Comparison of ENCODE assay signal across 8 cellular contexts in the genomic region with DNA sequence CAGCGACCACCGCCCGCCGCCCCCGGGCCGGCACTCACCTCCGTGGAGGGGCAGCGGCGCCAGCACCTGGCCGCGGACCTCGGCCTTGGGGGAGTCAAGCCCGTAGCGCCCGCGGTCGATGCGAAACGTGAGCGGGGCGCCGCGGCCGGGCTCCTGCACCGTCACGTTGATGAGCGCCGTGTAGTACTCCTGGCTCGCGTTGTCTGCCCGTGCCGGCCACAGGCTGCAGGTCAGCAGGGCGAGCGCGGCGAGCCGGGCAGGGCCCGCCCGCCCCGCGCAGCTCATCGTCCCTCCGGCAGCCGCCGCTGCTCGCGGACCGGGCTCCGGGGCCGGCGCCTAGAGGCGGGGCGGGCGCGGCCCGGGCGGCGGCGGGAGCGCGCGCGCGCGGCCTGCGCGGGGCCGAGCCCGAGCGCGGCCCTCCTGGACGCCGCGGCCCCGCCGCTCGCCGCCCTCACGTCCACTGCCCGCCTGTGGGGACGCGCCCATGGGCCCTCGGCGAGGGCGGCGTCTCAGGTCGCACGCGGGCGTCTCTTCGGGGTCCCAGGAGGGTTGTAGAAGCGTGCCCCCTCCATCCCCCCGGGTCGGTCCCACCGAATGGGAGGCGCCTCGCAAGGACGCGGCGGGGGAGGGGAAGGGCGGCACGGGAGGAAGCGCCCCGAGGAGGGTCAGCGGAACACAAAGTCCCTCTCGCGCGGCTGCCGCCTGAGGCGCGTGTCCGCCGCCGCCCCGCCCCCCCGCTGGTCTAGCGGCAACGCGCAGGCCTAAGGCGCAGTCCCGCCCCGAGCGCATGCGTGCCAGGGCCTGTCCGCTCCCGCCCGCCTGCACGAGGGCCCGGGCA. TPM values are rescaled to one million over a fixed set of nuclear protein-coding genes. Genes with fewer than 3 reads are reported as not detected.
DNase-seq lines count a peak whose midpoint lies in the region; ATAC-seq, FAIRE-seq and TF ChIP-seq lines count a peak whose summit lies in the region.

A gene with protein sequence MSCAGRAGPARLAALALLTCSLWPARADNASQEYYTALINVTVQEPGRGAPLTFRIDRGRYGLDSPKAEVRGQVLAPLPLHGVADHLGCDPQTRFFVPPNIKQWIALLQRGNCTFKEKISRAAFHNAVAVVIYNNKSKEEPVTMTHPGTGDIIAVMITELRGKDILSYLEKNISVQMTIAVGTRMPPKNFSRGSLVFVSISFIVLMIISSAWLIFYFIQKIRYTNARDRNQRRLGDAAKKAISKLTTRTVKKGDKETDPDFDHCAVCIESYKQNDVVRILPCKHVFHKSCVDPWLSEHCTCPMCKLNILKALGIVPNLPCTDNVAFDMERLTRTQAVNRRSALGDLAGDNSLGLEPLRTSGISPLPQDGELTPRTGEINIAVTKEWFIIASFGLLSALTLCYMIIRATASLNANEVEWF (minus strand): TSS at position 342 of the 838 bp plus-strand sequence. CDS start 57 bp downstream, at position 285.

- no peaks in the 10 kb centered on the region for H3K27me3 ChIP-seq in BLaER1 treated with 17β-estradiol and CSF1 and Interleukin-3, amounts not matched to agents 10 nM and 100 nM
- peaks cover 4 to 7% of the 10 kb centered on the region in 2 experiments; a peak in 3 of 4 replicates for H3K27me3 ChIP-seq in GM12878 (replicated peaks in 1 of 2; ENCODE audit: control insufficient read depth in 2 of 2, insufficient read depth in 2 of 2, low read length in 1 of 2)
- H3K27me3 ChIP-seq in hepatocyte = no peaks in the 10 kb centered on the region

- H3K79me2 ChIP-seq in GM12878 (ENCODE audit: control insufficient read depth, insufficient read depth, low read length) = no peaks in the 10 kb centered on the region; the same call in 1 of the 2 replicates
- peaks cover 42% of the 10 kb centered on the region for H3K79me2 ChIP-seq in hepatocyte

- POLR2A ChIA-PET in GM12878 (lab: Charles Lee) = no interaction called here

- ATAC-seq in GM21619 (IDR thresholded peaks at IDR 0.05; ENCODE audit: unreplicated experiment) (peak; percentile 55), GM12878 (peak; percentile 69)

- DNase-seq in NCI-H187 (lab: John Stamatoyannopoulos, UW) = peak; percentile 64 to 88
- peak; percentile 96 for DNase-seq in UCSD-AML1 (lab: John Stamatoyannopoulos, UW; ENCODE audit: unreplicated experiment)
- DNase-seq in GM12878 (ENCODE audit: low read depth, low spot score) = peak; percentile 19
- peak; percentile 98 for DNase-seq in hepatocyte (ENCODE audit: low spot score)
- DNase-seq in renal cortical epithelial cell (ENCODE audit: low read depth) = peak; percentile 58
- DNase-seq in urothelium cell line (ENCODE audit: low spot score) = peak; percentile 96

- TF ChIP-seq EP300 in GM12878 (IDR thresholded peaks at IDR 0.05; ENCODE audit: borderline replicate concordance in 1 of 2, control insufficient read depth in 1 of 2, low read depth in 2 of 2, low read length in 2 of 2) = no peak

- no peaks in the 10 kb centered on the region for H3K9me2 ChIP-seq in hepatocyte (replicated peaks; ENCODE audit: insufficient read depth)

- FAIRE-seq in GM12878 (lab: Jason Lieb, UNC) = peak; percentile 31
- FAIRE-seq in urothelium cell line (lab: Jason Lieb, UNC) = no peak

- 10% methylated on average over 50 of the region's 129 CpGs for whole genome bisulfite sequencing in GM12878 (ENCODE audit: insufficient coverage, insufficient replicate concordance, low lambda C conversion rate, missing lambda C conversion rate)
- 1% methylated on average over 42 of the region's 129 CpGs for WGBS in hepatocyte (ENCODE audit: low lambda C conversion rate, missing lambda C conversion rate)

- peak; percentile 39; the same call in 1 of the 2 replicates for TF ChIP-seq POLR2A in GM12878 (IDR thresholded peaks at IDR 0.05; ENCODE audit: low read depth, low read length)

- in situ Hi-C loops in GM12878 (cut with MboI) = no loop called here

- CTCF ChIA-PET in GM12878 (lab: Yijun Ruan, JAX) = no interaction called here

- BruUV-seq in GM12878 (replicated peaks; lab: Mats Ljungman, UMichigan) = no TSS peak

- RAD21 ChIA-PET in GM12878 (lab: Charles Lee; ENCODE audit: unreplicated experiment) = no interaction called here

- peak within 1 kb of the TSS; percentile 90 to 100 (median 100) for H3K9ac ChIP-seq in BLaER1 treated with 17β-estradiol and CSF1 and Interleukin-3, amounts not matched to agents 10 nM and 100 nM
- peak within 1 kb of the TSS; percentile 2; the same call in 1 of the 2 replicates for H3K9ac ChIP-seq in GM12878 (ENCODE audit: control insufficient read depth, insufficient read depth, low read length)

- no peak for TF ChIP-seq RAD21 in GM12878 (IDR thresholded peaks at IDR 0.05; ENCODE audit: insufficient read depth, low read depth, low read length)

- intact Hi-C loops in GM12878 (cut with micrococcal nuclease; ENCODE audit: unreplicated experiment) = no loop called here

- peaks cover 13 to 31% (median 20%) of the 10 kb centered on the region in 11 experiments; a peak in 17 of 22 replicates for H4K20me1 ChIP-seq in BLaER1 treated with 17β-estradiol and CSF1 and Interleukin-3, amounts not matched to agents 10 nM and 100 nM
- H4K20me1 ChIP-seq in GM12878 (ENCODE audit: control insufficient read depth, insufficient read depth) (no peaks in the 10 kb centered on the region), hepatocyte (ENCODE audit: insufficient read depth, poor library complexity, severe bottlenecking) (peaks cover 29% of the 10 kb centered on the region)

- H3K4me2 ChIP-seq in BLaER1 treated with 17β-estradiol and CSF1 and Interleukin-3, amounts not matched to agents 10 nM and 100 nM = peak within 1 kb of the TSS; percentile 72 to 95 (median 88)
- H3K4me2 ChIP-seq in GM12878 (ENCODE audit: control insufficient read depth, insufficient read depth) (peak within 1 kb of the TSS; percentile 39; the same call in 1 of the 2 replicates), hepatocyte (peak within 1 kb of the TSS; percentile 73)

- peak within 1 kb of the TSS; percentile 91 to 100 (median 97) for H3K27ac ChIP-seq in BLaER1 treated with 17β-estradiol and CSF1 and Interleukin-3, amounts not matched to agents 10 nM and 100 nM
- H3K27ac ChIP-seq in GM12878 (ENCODE audit: control insufficient read depth, insufficient read depth) (no peak within 1 kb of the TSS), hepatocyte (peak within 1 kb of the TSS; percentile 100)

- peaks cover 21 to 31% (median 24%) of the 10 kb centered on the region in 10 experiments for H3K4me1 ChIP-seq in BLaER1 treated with 17β-estradiol and CSF1 and Interleukin-3, amounts not matched to agents 10 nM and 100 nM
- H3K4me1 ChIP-seq in GM12878 (ENCODE audit: control insufficient read depth, insufficient read depth, low read length) = no peaks in the 10 kb centered on the region
- peaks cover 11% of the 10 kb centered on the region for H3K4me1 ChIP-seq in hepatocyte (ENCODE audit: insufficient read depth)

- TF ChIP-seq CTCF in GM12878 (IDR thresholded peaks at IDR 0.05 in 2 of 3, conservative IDR thresholded peaks at IDR 0.05 in 1 of 3; ENCODE audit: control insufficient read depth in 2 of 3, extremely low read depth in 1 of 3, insufficient read depth in 1 of 3, low read depth in 3 of 3, low read length in 3 of 3) (no peak), hepatocyte (IDR thresholded peaks at IDR 0.05; ENCODE audit: poor library complexity) (no peak)

- H2AFZ ChIP-seq in GM12878 (ENCODE audit: control insufficient read depth, low read depth, low read length) (peak within 1 kb of the TSS; percentile 62), hepatocyte (peak within 1 kb of the TSS; percentile 75)

- peaks cover 1 to 11% (median 8%) of the 10 kb centered on the region in 11 experiments; a peak in 20 of 22 replicates for H3K36me3 ChIP-seq in BLaER1 treated with 17β-estradiol and CSF1 and Interleukin-3, amounts not matched to agents 10 nM and 100 nM
- H3K36me3 ChIP-seq in GM12878 (ENCODE audit: control insufficient read depth in 2 of 2, insufficient read depth in 2 of 2, low read length in 1 of 2) = no peaks in the 10 kb centered on the region
- no peaks in the 10 kb centered on the region for H3K36me3 ChIP-seq in hepatocyte (replicated peaks; ENCODE audit: insufficient read depth, low read depth)

- H3K4me3 ChIP-seq in BLaER1 treated with 17β-estradiol and CSF1 and Interleukin-3, amounts not matched to agents 10 nM and 100 nM = peak within 1 kb of the TSS; percentile 80 to 99 (median 94)
- H3K4me3 ChIP-seq in GM12878 = peak within 1 kb of the TSS; percentile 53; the same call in 1 of the 2 replicates
- peak within 1 kb of the TSS; percentile 90 for H3K4me3 ChIP-seq in hepatocyte

- H3K9me3 ChIP-seq in BLaER1 treated with 17β-estradiol and CSF1 and Interleukin-3, amounts not matched to agents 10 nM and 100 nM (replicated peaks in 1 of 11) = peaks cover 0 to 20% (median 16%) of the 10 kb centered on the region in 11 experiments; a peak in 16 of 22 replicates
- H3K9me3 ChIP-seq in GM12878 (replicated peaks; ENCODE audit: control insufficient read depth, insufficient read depth, low read length) (peaks cover 4% of the 10 kb centered on the region; the same call in 2 of the 3 replicates), hepatocyte (ENCODE audit: low read depth) (no peaks in the 10 kb centered on the region)

- SMC1A ChIA-PET in GM12878 (lab: Charles Lee; ENCODE audit: uncharacterized antibody, unreplicated experiment) = no interaction called here

TF ChIP-seq in GM12878, 131 proteins besides CTCF, POLR2A, EP300 and RAD21 (continues in another document):
- TF ChIP-seq LARP7 (IDR thresholded peaks at IDR 0.05) = peak; percentile 13

RNA-seq across cellular contexts. Expression of the gene that starts here (rescaled TPM):
- total RNA-seq in GM12878 (2013; cell fraction: nucleolus; rRNA removed) = 40.6 and 43.0 TPM in 2 replicates
- not detected in 2 replicates for total RNA-seq in GM12878 (2014; rRNA removed)
- 0.09 TPM in 1 of 2 replicates, not detected in the other for total RNA-seq in GM12878 (2014; rRNA removed; fragmentation: Illumina TruSeq; extraction: Trizol)
- total RNA-seq in GM12878 (2021) = 0.29 and 0.36 TPM in 2 replicates
- polyA plus RNA-seq in GM12878 (2011; ENCODE audit: low read depth) = 1.5 TPM
- polyA plus RNA-seq in GM12878 (2011; rRNA removed) = 0.06 and 0.30 TPM in 2 replicates
- polyA plus RNA-seq in GM12878 (2011; cell fraction: cytosol; rRNA removed) = 0.03 and 0.12 TPM in 2 replicates
- polyA plus RNA-seq in GM12878 (2011; cell fraction: nucleus; rRNA removed) = 0.06 TPM in 1 of 2 replicates, not detected in the other
- polyA plus RNA-seq in GM12878 (2012) = 1.0 and 1.6 TPM in 2 replicates
- 0.08 and 0.12 TPM in 2 replicates for polyA plus RNA-seq in GM12878 (2014; fragmentation: Illumina TruSeq; extraction: Trizol)
- polyA plus RNA-seq in GM12878 (2014; fragmentation: Nextera tagmentation; extraction: Ambion mirVana) = under 1 TPM; 0.10 to 0.11 TPM
- polyA plus RNA-seq in GM12878 (2014; rRNA removed) = 0.04 TPM in 1 of 2 replicates, not detected in the other
- under 1 TPM; 0.09 to 0.16 TPM for polyA plus RNA-seq in GM12878 (2016; fragmentation: Nextera tagmentation; extraction: Ambion mirVana)
- not detected in 2 replicates for polyA minus RNA-seq in GM12878 (2011; rRNA and poly(A)+ RNA removed)
- 0.42 TPM in 1 of 2 replicates, not detected in the other for polyA minus RNA-seq in GM12878 (2011; cell fraction: cytosol; rRNA and poly(A)+ RNA removed)
- polyA minus RNA-seq in GM12878 (2011; cell fraction: nucleus; rRNA and poly(A)+ RNA removed) = 0.29 TPM in 1 of 2 replicates, not detected in the other
- total RNA-seq in hepatocyte = 39.6 and 42.4 TPM in 2 replicates
- 62.4 and 64.9 TPM in 2 replicates for polyA plus RNA-seq in hepatocyte
- 29.7 and 58.5 TPM in 2 replicates for total RNA-seq in renal cortical epithelial cell

Comparison
In these comparisons a context has a peak if more than half of its experiments do, and no peak if none do; other contexts are left out.
1. RNA of the gene that starts here (polyA plus RNA-seq): 62.4 to 64.9 TPM in hepatocyte; 0.03 to 1.6 TPM in GM12878; every median in the first group is over 10 times any median in the second.
2. DNase-seq: peak in every context shown above with its lines; median percentile 98 in hepatocyte; 96 in UCSD-AML1; 96 in urothelium cell line; 76 in NCI-H187; 58 in renal cortical epithelial cell; 19 in GM12878.
3. Peak in every context shown above with its lines, with median percentiles within 50 percentile points of each other: H3K4me2 ChIP-seq and H3K4me3 ChIP-seq.